8 cellular contexts compared by ENCODE assay signal in the genomic region with DNA sequence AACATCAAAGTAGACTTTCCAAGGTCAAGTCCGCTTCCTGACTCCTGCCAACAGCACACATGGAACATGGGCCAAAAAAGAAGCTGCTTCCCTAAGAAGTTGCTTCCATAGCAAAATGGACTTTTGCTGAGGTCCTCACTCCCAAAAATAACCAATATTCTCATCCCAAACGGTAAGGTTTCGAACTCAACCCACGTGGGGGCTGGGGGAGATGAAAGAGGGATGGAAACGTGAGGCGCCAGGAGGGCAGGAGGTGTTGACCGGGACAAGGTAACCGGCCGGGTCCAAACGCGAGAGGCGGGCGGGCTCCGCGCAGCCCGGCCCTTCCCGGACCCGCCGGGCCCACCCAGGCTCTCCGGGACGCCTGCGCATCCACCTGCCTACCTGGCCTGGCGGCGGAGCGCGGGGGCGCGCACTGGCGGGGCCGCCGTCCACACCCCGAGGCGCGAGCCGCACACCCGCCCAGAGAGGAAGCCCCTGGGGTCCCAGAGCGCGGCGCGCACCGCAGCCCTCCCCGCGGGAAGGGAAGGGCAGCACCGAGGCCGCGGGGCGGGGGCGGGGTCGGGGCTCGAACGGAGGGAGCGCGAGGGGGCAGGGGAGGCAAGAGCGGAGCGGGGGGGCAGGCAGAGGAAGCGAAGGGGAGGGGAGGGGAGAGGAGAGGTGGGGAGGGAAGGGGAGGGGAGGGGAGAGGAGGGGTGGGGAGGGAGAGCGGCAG. TPM values are rescaled to one million over a fixed set of nuclear protein-coding genes. Genes with fewer than 3 reads are reported as not detected.
DNase-seq lines count a peak whose midpoint lies in the region; ATAC-seq, FAIRE-seq and TF ChIP-seq lines count a peak whose summit lies in the region.

No MANE protein-coding gene starts in this region.

- BruUV-seq in IMR-90 (replicated peaks; lab: Mats Ljungman, UMichigan): no TSS peak
- no TSS peak for BruUV-seq in K562 (replicated peaks; lab: Mats Ljungman, UMichigan)

- no peak overlapping the region for H3K56ac ChIP-seq in IMR-90 (ENCODE audit: extremely low read depth, insufficient read depth, low read length)

- POLR2A ChIA-PET in IMR-90 (lab: Charles Lee; ENCODE audit: unreplicated experiment): no interaction called here
- POLR2A ChIA-PET in K562 (lab: Yijun Ruan, JAX): interaction anchor here (0.6 to 1.8 kb wide), 5 partner anchors 32 to 908 kb away, joined by 3 to 7 read pairs (median 4); no protein-coding TSS in a partner anchor

- intact Hi-C loops in IMR-90 (cut with micrococcal nuclease) (no loop called here), K562 (cut with micrococcal nuclease) (loop anchor here (2.0 to 5.0 kb wide), 3 partner anchors 49 to 250 kb away; a partner anchor contains a TSS)

- no peak overlapping the region; the same call in 2 of the 3 replicates for H2BK15ac ChIP-seq in IMR-90 (ENCODE audit: low read depth, low read length)

- no peak for TF ChIP-seq RAD21 in IMR-90 (IDR thresholded peaks at IDR 0.05; ENCODE audit: low read length)
- TF ChIP-seq RAD21 in K562 (CRISPR knock-in tag; conservative IDR thresholded peaks at IDR 0.05 in 1 of 2, IDR thresholded peaks at IDR 0.05 in 1 of 2): no peak

- H3K9me1 ChIP-seq in IMR-90 (ENCODE audit: insufficient read depth, low read length) (no peaks in the 10 kb centered on the region), K562 (ENCODE audit: control insufficient read depth, insufficient read depth, low read length) (no peaks in the 10 kb centered on the region)

- peaks cover 52% of the 10 kb centered on the region for H3K79me2 ChIP-seq in K562 (ENCODE audit: control insufficient read depth, insufficient read depth, low read length)

- H2AK5ac ChIP-seq in IMR-90 (ENCODE audit: low read depth, low read length): no peak overlapping the region

- H4K8ac ChIP-seq in IMR-90 (ENCODE audit: low read depth in 2 of 2, low read length in 2 of 2): no peak overlapping the region

- H3K9me3 Mint-ChIP-seq in T-helper 2 cell treated with Interferon-gamma antibody and Interleukin-4, amounts not matched to agents 5 μg/mL and 100 μg/mL, for 36 hours: no peaks in the 10 kb centered on the region

- H3K27ac ChIP-seq in IMR-90 (ENCODE audit: insufficient read depth, low read length): no peak overlapping the region; the same call in 1 of the 2 replicates
- H3K27ac ChIP-seq in K562 (ENCODE audit: extremely low read depth, low read depth, low read length): peak overlapping the region; percentile 87

- H3K36me3 Mint-ChIP-seq in T-helper 2 cell treated with Interferon-gamma antibody and Interleukin-4, amounts not matched to agents 5 μg/mL and 100 μg/mL, for 36 hours (ENCODE audit: low read depth): peaks cover 14% of the 10 kb centered on the region

- H3K27me3 ChIP-seq in IMR-90 (ENCODE audit: control insufficient read depth, insufficient read depth, low read length): no peaks in the 10 kb centered on the region
- no peaks in the 10 kb centered on the region for H3K27me3 ChIP-seq in K562 (ENCODE audit: control insufficient read depth in 2 of 2, insufficient read depth in 2 of 2, low read length in 2 of 2)

- H3K4ac ChIP-seq in IMR-90 (ENCODE audit: low read depth, low read length): no peak overlapping the region

- H3K18ac ChIP-seq in IMR-90 (ENCODE audit: low read depth, low read length): no peak overlapping the region

- H4K20me1 ChIP-seq in IMR-90 (ENCODE audit: insufficient read depth, low read length) (peaks cover 6% of the 10 kb centered on the region; the same call in 1 of the 2 replicates), K562 (replicated peaks; ENCODE audit: control insufficient read depth, insufficient read depth, low read length) (peaks cover 3% of the 10 kb centered on the region; the same call in 1 of the 2 replicates)

- peak overlapping the region; percentile 90 for H3K4me3 ChIP-seq in IMR-90 (ENCODE audit: insufficient read depth, low read depth, low read length)
- H3K4me3 ChIP-seq in K562: peak overlapping the region; percentile 77

- ATAC-seq in GM21381 (IDR thresholded peaks at IDR 0.05; ENCODE audit: unreplicated experiment): peak; percentile 29
- peak; percentile 30 for ATAC-seq in IMR-90 (ENCODE audit: low read depth)
- ATAC-seq in K562: peak; percentile 73

- H3K4me1 ChIP-seq in IMR-90 (ENCODE audit: control insufficient read depth, insufficient read depth, low read length) (peaks cover 2% of the 10 kb centered on the region; the same call in 1 of the 2 replicates), K562 (replicated peaks in 1 of 2; ENCODE audit: control insufficient read depth in 2 of 2, insufficient read depth in 2 of 2, low read length in 2 of 2) (peaks cover 13 to 30% of the 10 kb centered on the region in 2 experiments)

- no peak overlapping the region for H2BK120ac ChIP-seq in IMR-90 (ENCODE audit: low read depth, low read length)

- no peak overlapping the region for H2BK5ac ChIP-seq in IMR-90 (ENCODE audit: low read depth, low read length, poor library complexity, severe bottlenecking)

- TF ChIP-seq CTCF in IMR-90 (conservative IDR thresholded peaks at IDR 0.05; ENCODE audit: low read depth, low read length): no peak
- no peak for TF ChIP-seq CTCF in K562 (IDR thresholded peaks at IDR 0.05 in 2 of 3, conservative IDR thresholded peaks at IDR 0.05 in 1 of 3; ENCODE audit: insufficient read depth in 2 of 3, low read depth in 1 of 3, low read length in 3 of 3)

- no peaks in the 10 kb centered on the region for H3K36me3 ChIP-seq in IMR-90 (ENCODE audit: control insufficient read depth, insufficient read depth, low read length)
- H3K36me3 ChIP-seq in K562 (ENCODE audit: control insufficient read depth, insufficient read depth, low read length): peaks cover 7% of the 10 kb centered on the region; the same call in 1 of the 3 replicates

- CTCF ChIA-PET in IMR-90 (lab: Yijun Ruan, JAX): no interaction called here
- CTCF ChIA-PET in K562 (lab: Yijun Ruan, JAX; ENCODE audit: low intra/inter-chr PET ratio): no interaction called here

- H2AFZ ChIP-seq in IMR-90 (replicated peaks; ENCODE audit: low read length, poor library complexity): peak overlapping the region; percentile 84
- H2AFZ ChIP-seq in K562 (ENCODE audit: low read depth, low read length): peak overlapping the region; percentile 58

- no peak overlapping the region for H2BK20ac ChIP-seq in IMR-90 (ENCODE audit: low read depth, low read length)

- peaks cover 43% of the 10 kb centered on the region for H3K4me1 Mint-ChIP-seq in T-helper 2 cell treated with Interferon-gamma antibody and Interleukin-4, amounts not matched to agents 5 μg/mL and 100 μg/mL, for 36 hours (ENCODE audit: low read depth)

- 1% methylated on average over 13 of the region's 57 CpGs; no CpG with 5 or more reads in 1 of the 2 experiments for whole genome bisulfite sequencing in IMR-90 (ENCODE audit: extremely low coverage in 2 of 2, insufficient read length in 1 of 2), 2 experiments
- WGBS in K562 (ENCODE audit: insufficient coverage, low coverage, missing lambda C conversion rate): under 1% methylated on average over 43 of the region's 57 CpGs

- H4K5ac ChIP-seq in IMR-90 (ENCODE audit: low read depth, low read length): no peak overlapping the region

- peaks cover 6 to 11% of the 10 kb centered on the region in 2 experiments; a peak in 3 of 4 replicates for H3K79me1 ChIP-seq in IMR-90 (ENCODE audit: low read depth in 1 of 2, low read length in 2 of 2)

- dilution Hi-C loops in IMR-90 (cut with HindIII; ENCODE audit: low sequenced_read_pairs, unreplicated experiment): no loop called here

- H3K4me3 Mint-ChIP-seq in T-helper 2 cell treated with Interferon-gamma antibody and Interleukin-4, amounts not matched to agents 5 μg/mL and 100 μg/mL, for 36 hours: peak overlapping the region; percentile 94

- peak overlapping the region; percentile 29 for H3K9ac ChIP-seq in IMR-90 (ENCODE audit: low read depth, low read length)
- peak overlapping the region; percentile 72 to 95 for H3K9ac ChIP-seq in K562 (ENCODE audit: insufficient read depth in 1 of 2, low read depth in 2 of 2, low read length in 2 of 2)

- in situ Hi-C loops in IMR-90 (cut with MboI; ENCODE audit: low sequenced_read_pairs) (no loop called here), K562 (cut with MboI) (no loop called here)

- H3K9me3 ChIP-seq in IMR-90 (ENCODE audit: control insufficient read depth, insufficient read depth, low read length): no peaks in the 10 kb centered on the region
- no peaks in the 10 kb centered on the region for H3K9me3 ChIP-seq in K562 (replicated peaks; ENCODE audit: control insufficient read depth, insufficient read depth, low read depth, low read length)

- peak overlapping the region; percentile 35; the same call in 1 of the 2 replicates for H3K23ac ChIP-seq in IMR-90 (ENCODE audit: low read depth, low read length)

- H3K14ac ChIP-seq in IMR-90 (replicated peaks; ENCODE audit: low read depth, low read length): no peak overlapping the region

- H3K4me2 ChIP-seq in IMR-90 (ENCODE audit: low read depth, low read length) (peak overlapping the region; percentile 66), K562 (ENCODE audit: insufficient read depth, low read length) (peak overlapping the region; percentile 90)

- no peaks in the 10 kb centered on the region for H3K27me3 Mint-ChIP-seq in T-helper 2 cell treated with Interferon-gamma antibody and Interleukin-4, amounts not matched to agents 5 μg/mL and 100 μg/mL, for 36 hours (ENCODE audit: low read depth)

- TF ChIP-seq POLR2A in IMR-90 (IDR thresholded peaks at IDR 0.05; ENCODE audit: low read depth, low read length) (no peak), K562 (conservative IDR thresholded peaks at IDR 0.05) (no peak)

- peak overlapping the region; percentile 95 for H3K27ac Mint-ChIP-seq in T-helper 2 cell treated with Interferon-gamma antibody and Interleukin-4, amounts not matched to agents 5 μg/mL and 100 μg/mL, for 36 hours

- peak overlapping the region; percentile 6 for H2AK9ac ChIP-seq in IMR-90 (replicated peaks; ENCODE audit: low read depth, low read length, poor library complexity)

- H4K91ac ChIP-seq in IMR-90 (ENCODE audit: insufficient read depth, low read depth, low read length): no peak overlapping the region

- DNase-seq in COLO829 (ENCODE audit: low spot score) (peak; percentile 2), IMR-90 (no peak), K562 (ENCODE audit: extremely low read depth in 1 of 4, low spot score in 3 of 4) (peak; percentile 85 to 89 (median 87)), iPS-NIHi11 (ENCODE audit: low spot score) (peak; percentile 80), epidermal melanocyte (ENCODE audit: insufficient read length, low spot score) (no peak)
- DNase-seq in T-helper 2 cell treated with Interferon-gamma antibody and Interleukin-4, amounts not matched to agents 5 μg/mL and 100 μg/mL, for 36 hours (ENCODE audit: low spot score): peak; percentile 56
- DNase-seq in stimulated activated CD4-positive, alpha-beta T cell treated with anti-CD3 and anti-CD28 coated beads, Interleukin-15, amount 100 ng/mL, for 24 hours: peak; percentile 72

- no peak for TF ChIP-seq EP300 in K562 (IDR thresholded peaks at IDR 0.05; ENCODE audit: low read length)

- no peak for FAIRE-seq in K562 (lab: Jason Lieb, UNC)

RNA-seq across cellular contexts. Expression of a gene that starts 0.7 kb away (rescaled TPM):
- total RNA-seq in IMR-90 (2012; rRNA removed) (19.9 and 30.3 TPM in 2 replicates), K562 (2014; rRNA removed) (74.6 and 136 TPM in 2 replicates), K562 (2014; rRNA removed; fragmentation: Illumina TruSeq; extraction: Trizol) (59.9 and 67.3 TPM in 2 replicates), K562 (2015; rRNA removed; fragmentation: Illumina TruSeq; extraction: Trizol) (58.5 and 61.7 TPM in 2 replicates), K562 (2021) (89.1 and 90.0 TPM in 2 replicates)
- polyA plus RNA-seq in IMR-90 (2012; rRNA removed) (9.3 and 11.9 TPM in 2 replicates), K562 (2011; rRNA removed) (33.6 and 82.0 TPM in 2 replicates), K562 (2014; fragmentation: Illumina TruSeq; extraction: Trizol) (49.8 and 49.9 TPM in 2 replicates), K562 (2014; fragmentation: Nextera tagmentation; extraction: Ambion mirVana) (1 to 10 TPM; 7.7 to 9.6 TPM), K562 (2014; rRNA removed) (49.0 and 50.9 TPM in 2 replicates)
- polyA plus RNA-seq in IMR-90 (2012; cell fraction: cytosol; rRNA removed): 5.0 and 12.5 TPM in 2 replicates
- polyA plus RNA-seq in IMR-90 (2012; cell fraction: nucleus; rRNA removed; ENCODE audit: low replicate concordance): 11.8 and 15.5 TPM in 2 replicates
- 221 and 364 TPM in 2 replicates for total RNA-seq in K562 (2011; cell fraction: chromatin; rRNA removed; ENCODE audit: low replicate concordance)
- total RNA-seq in K562 (2011; cell fraction: nucleolus; rRNA removed): 125 and 149 TPM in 2 replicates
- 218 and 331 TPM in 2 replicates for total RNA-seq in K562 (2011; cell fraction: nucleoplasm; rRNA removed)
- polyA plus RNA-seq in K562 (2011; cell fraction: cytosol; rRNA removed): 36.1 and 51.5 TPM in 2 replicates
- polyA plus RNA-seq in K562 (2011; cell fraction: nucleus; rRNA removed): 136 and 225 TPM in 2 replicates
- 38.8 and 45.6 TPM in 2 replicates for polyA plus RNA-seq in K562 (2012)
- 80.1 and 153 TPM in 2 replicates for polyA minus RNA-seq in K562 (2011; rRNA and poly(A)+ RNA removed)
- 53.8 and 63.2 TPM in 2 replicates for polyA minus RNA-seq in K562 (2011; cell fraction: cytosol; rRNA and poly(A)+ RNA removed)
- polyA minus RNA-seq in K562 (2011; cell fraction: nucleus; rRNA and poly(A)+ RNA removed): 191 and 204 TPM in 2 replicates

RNA-seq across cellular contexts. Expression of a gene that starts 57.3 kb away (rescaled TPM):
- 15.4 and 16.4 TPM in 2 replicates for total RNA-seq in IMR-90 (2012; rRNA removed)
- polyA plus RNA-seq in IMR-90 (2012; rRNA removed): 14.3 and 15.3 TPM in 2 replicates
- 3.5 and 6.4 TPM in 2 replicates for polyA plus RNA-seq in IMR-90 (2012; cell fraction: cytosol; rRNA removed)
- polyA plus RNA-seq in IMR-90 (2012; cell fraction: nucleus; rRNA removed; ENCODE audit: low replicate concordance): 29.4 and 48.6 TPM in 2 replicates
- 205 and 222 TPM in 2 replicates for total RNA-seq in K562 (2011; cell fraction: chromatin; rRNA removed; ENCODE audit: low replicate concordance)
- total RNA-seq in K562 (2011; cell fraction: nucleolus; rRNA removed): 88.2 and 99.2 TPM in 2 replicates
- total RNA-seq in K562 (2011; cell fraction: nucleoplasm; rRNA removed): 125 and 156 TPM in 2 replicates
- 35.7 and 35.8 TPM in 2 replicates for total RNA-seq in K562 (2014; rRNA removed)
- 38.8 and 40.1 TPM in 2 replicates for total RNA-seq in K562 (2014; rRNA removed; fragmentation: Illumina TruSeq; extraction: Trizol)
- 41.2 and 42.9 TPM in 2 replicates for total RNA-seq in K562 (2015; rRNA removed; fragmentation: Illumina TruSeq; extraction: Trizol)
- total RNA-seq in K562 (2021): 37.3 and 47.3 TPM in 2 replicates
- polyA plus RNA-seq in K562 (2011; rRNA removed): 30.5 and 30.9 TPM in 2 replicates
- 15.3 and 15.4 TPM in 2 replicates for polyA plus RNA-seq in K562 (2011; cell fraction: cytosol; rRNA removed)
- polyA plus RNA-seq in K562 (2011; cell fraction: nucleus; rRNA removed): 64.1 and 106 TPM in 2 replicates
- polyA plus RNA-seq in K562 (2012): 20.2 and 27.0 TPM in 2 replicates
- polyA plus RNA-seq in K562 (2014; fragmentation: Illumina TruSeq; extraction: Trizol): 38.2 and 39.7 TPM in 2 replicates
- polyA plus RNA-seq in K562 (2014; fragmentation: Nextera tagmentation; extraction: Ambion mirVana): 1 to 10 TPM; 6.8 to 9.6 TPM
- 37.4 and 39.6 TPM in 2 replicates for polyA plus RNA-seq in K562 (2014; rRNA removed)
- 34.0 and 39.0 TPM in 2 replicates for polyA minus RNA-seq in K562 (2011; rRNA and poly(A)+ RNA removed)
- polyA minus RNA-seq in K562 (2011; cell fraction: cytosol; rRNA and poly(A)+ RNA removed): 21.2 and 26.1 TPM in 2 replicates
- 50.6 and 53.0 TPM in 2 replicates for polyA minus RNA-seq in K562 (2011; cell fraction: nucleus; rRNA and poly(A)+ RNA removed)

Comparison
In these comparisons a context has a peak if more than half of its experiments do, and no peak if none do; other contexts are left out.
1. DNase-seq: peak in COLO829 (single experiment), T-helper 2 cell treated with Interferon-gamma antibody and Interleukin-4, amounts not matched to agents 5 μg/mL and 100 μg/mL, for 36 hours (single experiment), K562 (4 of 4), iPS-NIHi11 (single experiment) and stimulated activated CD4-positive, alpha-beta T cell treated with anti-CD3 and anti-CD28 coated beads, Interleukin-15, amount 100 ng/mL, for 24 hours (single experiment); none in IMR-90 (single experiment) and epidermal melanocyte (single experiment).
2. Peak in every context shown above with its lines, with median percentiles within 50 percentile points of each other: ATAC-seq.